ENCODE assay signal across 19 cellular contexts in genomic region chr2:127897531-127898187, GRCh38.
"Had no signal": no experiment of that assay in that cellular context is flagged by ENCODE, and none has a peak within 500 bp of the region (broad histone marks: within the 10 kb centered on the region; RNA-seq: fewer than 3 reads in every experiment).

No MANE protein-coding gene starts in this region.

- H3K9me3 Mint-ChIP-seq: activated naive CD8-positive, alpha-beta T cell treated with anti-CD3 and anti-CD28 coated beads, Interleukin-2, amount 10 ng/mL, durations not matched to agents 7 days and 5 days; activated T-helper 1 cell treated with anti-CD3 and anti-CD28 coated beads, Interleukin-12 subunit alpha, Interleukin-12 subunit beta, Interleukin-2, Interleukin-4 antibody, amounts not matched to agents 30 ng/mL and 10 ng/mL and 1 ng/mL, durations not matched to agents 14 hours and 24 hours and 36 hours; central memory CD8-positive, alpha-beta T cell; natural killer cell treated with Interleukin-12 subunit alpha and Interleukin-12 subunit beta and Interleukin-15 and Interleukin-18, amount 100 ng/mL, for 72 hours had no signal

- DNase-seq: activated CD4-positive, alpha-beta T cell treated with anti-CD3 and anti-CD28 coated beads for 4 hours; activated naive CD8-positive, alpha-beta T cell treated with anti-CD3 and anti-CD28 coated beads, Interleukin-2, amount 10 ng/mL, durations not matched to agents 7 days and 5 days; brain microvascular endothelial cell; effector CD4-positive, alpha-beta T cell; esophagus squamous epithelium; kidney; left ventricle myocardium superior; mesendoderm; nucleus accumbens; stimulated activated CD4-positive, alpha-beta T cell treated with anti-CD3 and anti-CD28 coated beads, Interleukin-2, amount 100 ng/mL, for 48 hours; stimulated activated naive CD4-positive, alpha-beta T cell treated with Interleukin-2 at 50 U/mL for 16 hours; substantia nigra had no signal

- H3K36me3 Mint-ChIP-seq: activated naive CD8-positive, alpha-beta T cell treated with anti-CD3 and anti-CD28 coated beads, Interleukin-2, amount 10 ng/mL, durations not matched to agents 7 days and 5 days; natural killer cell treated with Interleukin-12 subunit alpha and Interleukin-12 subunit beta and Interleukin-15 and Interleukin-18, amount 100 ng/mL, for 72 hours had no signal

- H3K4me1 ChIP-seq: esophagus squamous epithelium, tibial nerve, vagina had no signal

- H3K4me2 ChIP-seq: hepatocyte had no signal

- FAIRE-seq: kidney had no signal

- H3K4me3 Mint-ChIP-seq: activated naive CD8-positive, alpha-beta T cell treated with anti-CD3 and anti-CD28 coated beads, Interleukin-2, amount 10 ng/mL, durations not matched to agents 7 days and 5 days; activated T-helper 1 cell treated with anti-CD3 and anti-CD28 coated beads, Interleukin-12 subunit alpha, Interleukin-12 subunit beta, Interleukin-2, Interleukin-4 antibody, amounts not matched to agents 30 ng/mL and 10 ng/mL and 1 ng/mL, durations not matched to agents 14 hours and 24 hours and 36 hours; central memory CD8-positive, alpha-beta T cell; natural killer cell treated with Interleukin-12 subunit alpha and Interleukin-12 subunit beta and Interleukin-15 and Interleukin-18, amount 100 ng/mL, for 72 hours had no signal

- H3K27ac ChIP-seq: brain microvascular endothelial cell, coronary artery, esophagus squamous epithelium, hepatocyte, tibial nerve, vagina had no signal

- H2AFZ ChIP-seq: hepatocyte had no signal

- H3K36me3 ChIP-seq: brain microvascular endothelial cell, esophagus squamous epithelium, tibial nerve, vagina had no signal

- H3K27me3 ChIP-seq: brain microvascular endothelial cell, esophagus squamous epithelium, hepatocyte, tibial nerve, vagina had no signal

- H3K79me2 ChIP-seq: hepatocyte had no signal

- H3K27me3 Mint-ChIP-seq: central memory CD8-positive, alpha-beta T cell had no signal

- ATAC-seq: left ventricle myocardium superior; natural killer cell treated with Interleukin-12 subunit alpha and Interleukin-12 subunit beta and Interleukin-15 and Interleukin-18, amount 100 ng/mL, for 72 hours had no signal

- H3K27ac Mint-ChIP-seq: activated naive CD8-positive, alpha-beta T cell treated with anti-CD3 and anti-CD28 coated beads, Interleukin-2, amount 10 ng/mL, durations not matched to agents 7 days and 5 days; activated T-helper 1 cell treated with anti-CD3 and anti-CD28 coated beads, Interleukin-12 subunit alpha, Interleukin-12 subunit beta, Interleukin-2, Interleukin-4 antibody, amounts not matched to agents 30 ng/mL and 10 ng/mL and 1 ng/mL, durations not matched to agents 14 hours and 24 hours and 36 hours; natural killer cell treated with Interleukin-12 subunit alpha and Interleukin-12 subunit beta and Interleukin-15 and Interleukin-18, amount 100 ng/mL, for 72 hours had no signal

- H3K4me3 ChIP-seq: coronary artery, esophagus squamous epithelium, hepatocyte, tibial nerve, vagina had no signal

- H3K9me3 ChIP-seq: esophagus squamous epithelium, tibial nerve, vagina had no signal

- H3K4me1 Mint-ChIP-seq: activated naive CD8-positive, alpha-beta T cell treated with anti-CD3 and anti-CD28 coated beads, Interleukin-2, amount 10 ng/mL, durations not matched to agents 7 days and 5 days; central memory CD8-positive, alpha-beta T cell had no signal
